26 cellular contexts compared by ENCODE assay signal in genomic region chr15:79886119-79886518, GRCh38.
"Had no signal": no experiment of that assay in that cellular context is flagged by ENCODE, and none has a peak within 500 bp of the region (broad histone marks: within the 10 kb centered on the region; RNA-seq: fewer than 3 reads in every experiment).

No MANE protein-coding gene starts in this region.

- H3K36me3 ChIP-seq: uterus had no signal

- H3K4me3 ChIP-seq: breast epithelium, esophagus squamous epithelium, gastroesophageal sphincter, lung, suprapubic skin, transverse colon, uterus had no signal

- FAIRE-seq: astrocyte, colon, TTC549 had no signal

- ATAC-seq: activated CD4-positive, alpha-beta T cell treated with anti-CD3 and anti-CD28 coated beads for 36 hours; activated T-cell treated with anti-CD3 and anti-CD28 coated beads, Interleukin-2, amount 50 U/mL, for 4 hours; effector memory CD8-positive, alpha-beta T cell; gastroesophageal sphincter; left colon; naive thymus-derived CD8-positive, alpha-beta T cell; right cardiac atrium; stimulated activated effector memory CD8-positive, alpha-beta T cell treated with anti-CD3 and anti-CD28 coated beads, Interleukin-12 subunit alpha, Interleukin-12 subunit beta, amount 100 ng/mL, for 72 hours; stimulated activated naive CD8-positive, alpha-beta T cell treated with anti-CD3 and anti-CD28 coated beads, Interleukin-15, amount 100 ng/mL, for 72 hours had no signal

- DNase-seq: activated CD4-positive, alpha-beta T cell treated with anti-CD3 and anti-CD28 coated beads for 36 hours; activated CD4-positive, alpha-beta T cell treated with anti-CD3 and anti-CD28 coated beads, Interleukin-2, amount 50 U/mL, for 4 hours; activated CD8-positive, alpha-beta memory T cell treated with anti-CD3 and anti-CD28 coated beads for 24 hours; activated CD8-positive, alpha-beta memory T cell treated with anti-CD3 and anti-CD28 coated beads, Interleukin-2, amount 50 U/mL, for 48 hours; activated naive CD4-positive, alpha-beta T cell treated with Interleukin-2 at 50 U/mL for 16 hours; activated naive CD8-positive, alpha-beta T cell treated with anti-CD3 and anti-CD28 coated beads for 36 hours; activated T-cell treated with anti-CD3 and anti-CD28 coated beads, Interleukin-2, amount 50 U/mL, for 4 hours; effector memory CD8-positive, alpha-beta T cell; esophagus squamous epithelium; head of caudate nucleus; islet precursor cell; left colon; naive thymus-derived CD8-positive, alpha-beta T cell; right cardiac atrium; stimulated activated CD4-positive, alpha-beta T cell treated with anti-CD3 and anti-CD28 coated beads, Interleukin-2, amount 100 ng/mL, for 24 hours; stimulated activated naive CD8-positive, alpha-beta T cell treated with anti-CD3 and anti-CD28 coated beads, Interleukin-15, amount 100 ng/mL, for 72 hours; transverse colon; uterus had no signal

- H3K4me1 ChIP-seq: breast epithelium, gastroesophageal sphincter, suprapubic skin, transverse colon, uterus had no signal

- H3K27me3 ChIP-seq: breast epithelium, esophagus squamous epithelium, gastroesophageal sphincter, suprapubic skin, transverse colon, uterus had no signal

- H3K9me3 ChIP-seq: breast epithelium, esophagus squamous epithelium, gastroesophageal sphincter, suprapubic skin, transverse colon, uterus had no signal

- H3K27ac ChIP-seq: breast epithelium, esophagus squamous epithelium, gastroesophageal sphincter, suprapubic skin, transverse colon, uterus had no signal
